In the genomic region with DNA sequence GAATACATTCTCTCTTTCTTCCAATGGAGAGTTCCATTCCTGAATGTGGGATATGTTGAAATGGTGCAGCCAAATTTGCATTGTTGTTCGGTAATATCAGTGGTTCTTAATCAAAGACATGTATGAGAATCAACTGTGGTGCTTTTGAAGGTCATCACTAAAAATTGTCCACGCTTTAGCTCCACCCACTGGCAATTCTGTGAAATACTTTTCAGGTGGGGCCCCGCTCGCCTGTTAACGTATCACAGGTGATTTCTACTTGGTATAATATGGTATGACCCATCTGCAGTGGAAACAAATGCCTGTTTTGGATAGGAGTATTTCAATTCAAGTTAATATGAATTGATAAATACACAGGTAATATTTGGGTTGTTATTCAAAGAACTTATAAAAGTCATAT, we compare ENCODE assay signal across 11 cellular contexts.
DNase-seq lines count a peak whose midpoint lies in the region; ATAC-seq and TF ChIP-seq lines count a peak whose summit lies in the region.
"Had no signal": no experiment of that assay in that cellular context is flagged by ENCODE, and none has a peak within 500 bp of the region (broad histone marks: within the 10 kb centered on the region; RNA-seq: fewer than 3 reads in every experiment).

No MANE protein-coding gene starts in this region.

- no peak overlapping the region for H3K4me3 Mint-ChIP-seq in MCF 10A (ENCODE audit: unreplicated experiment)
- H3K4me3 Mint-ChIP-seq: activated CD8-positive, alpha-beta memory T cell treated with anti-CD3 and anti-CD28 coated beads, Interleukin-2, amount 10 ng/mL, durations not matched to agents 7 days and 5 days; B cell; natural killer cell treated with Interleukin-12 subunit alpha and Interleukin-12 subunit beta and Interleukin-15 and Interleukin-18, amount 100 ng/mL, for 72 hours had no signal

- H3K4me3 ChIP-seq in breast epithelium, result no peak overlapping the region
- H3K4me3 ChIP-seq in OCI-LY7 (ENCODE audit: low read depth, low read length, poor library complexity, severe bottlenecking), result no peak overlapping the region
- H3K4me3 ChIP-seq in heart left ventricle, result peak overlapping the region in 2 of 12 donors; percentile 9 to 16
- H3K4me3 ChIP-seq in aorta (ENCODE audit: low read length in 2 of 2), result peak overlapping the region in 1 of 2 donors; percentile 29

- H3K27ac Mint-ChIP-seq in MCF 10A (ENCODE audit: low read depth, unreplicated experiment), result no peak overlapping the region
- H3K27ac Mint-ChIP-seq: activated CD8-positive, alpha-beta memory T cell treated with anti-CD3 and anti-CD28 coated beads, Interleukin-2, amount 10 ng/mL, durations not matched to agents 7 days and 5 days; B cell; natural killer cell treated with Interleukin-12 subunit alpha and Interleukin-12 subunit beta and Interleukin-15 and Interleukin-18, amount 100 ng/mL, for 72 hours had no signal

- H3K9me2 ChIP-seq in OCI-LY7 (ENCODE audit: insufficient read depth, low read length), result no peaks in the 10 kb centered on the region

- no peaks in the 10 kb centered on the region for H3K36me3 ChIP-seq in breast epithelium
- no peaks in the 10 kb centered on the region for H3K36me3 ChIP-seq in OCI-LY7 (ENCODE audit: insufficient read depth, low read length)
- H3K36me3 ChIP-seq in heart left ventricle, result no peaks in the 10 kb centered on the region
- no peaks in the 10 kb centered on the region for H3K36me3 ChIP-seq in aorta (ENCODE audit: control insufficient read depth in 1 of 2, insufficient read depth in 2 of 2, low read length in 1 of 2)

- H3K27ac ChIP-seq in breast epithelium (no peak overlapping the region), OCI-LY7 (ENCODE audit: low read depth, low read length, poor library complexity, severe bottlenecking) (no peak overlapping the region), heart left ventricle (peak overlapping the region; percentile 76 to 93 (median 85)), aorta (ENCODE audit: low read depth in 1 of 2, low read length in 2 of 2) (peak overlapping the region; percentile 37 to 63)

- POLR2A ChIA-PET in MCF 10A (lab: Yijun Ruan, JAX) (no interaction called here), OCI-LY7 (lab: Charles Lee) (no interaction called here)

- H3K27me3 Mint-ChIP-seq in MCF 10A (ENCODE audit: insufficient read depth, unreplicated experiment), result no peaks in the 10 kb centered on the region
- H3K27me3 Mint-ChIP-seq: activated CD8-positive, alpha-beta memory T cell treated with anti-CD3 and anti-CD28 coated beads, Interleukin-2, amount 10 ng/mL, durations not matched to agents 7 days and 5 days had no signal

- no TSS peak for BruUV-seq in MCF 10A (replicated peaks; lab: Mats Ljungman, UMichigan)
- BruUV-seq in OCI-LY7 (replicated peaks; lab: Mats Ljungman, UMichigan), result no TSS peak

- no peak overlapping the region for H2AFZ ChIP-seq in OCI-LY7 (ENCODE audit: low read length)

- H3K27me3 ChIP-seq in breast epithelium, result no peaks in the 10 kb centered on the region
- H3K27me3 ChIP-seq in heart left ventricle, result no peaks in the 10 kb centered on the region
- no peaks in the 10 kb centered on the region for H3K27me3 ChIP-seq in aorta (ENCODE audit: control insufficient read depth in 1 of 2, insufficient read depth in 2 of 2, low read length in 1 of 2)

- H3K4me1 Mint-ChIP-seq in MCF 10A (ENCODE audit: insufficient read depth, unreplicated experiment), result no peaks in the 10 kb centered on the region

- TF ChIP-seq POLR2A in breast epithelium (IDR thresholded peaks at IDR 0.05) (no peak), heart left ventricle (IDR thresholded peaks at IDR 0.05) (no peak)

- 38 to 52% (median 49%) methylated on average over 5 of the region's 5 CpGs for WGBS in heart left ventricle, 4 donors
- WGBS in aorta, 2 donors, result 74 to 79% methylated on average over 5 of the region's 5 CpGs

- H3K9me3 ChIP-seq in breast epithelium, result no peaks in the 10 kb centered on the region
- no peaks in the 10 kb centered on the region for H3K9me3 ChIP-seq in OCI-LY7 (ENCODE audit: low read length)
- H3K9me3 ChIP-seq in heart left ventricle, result no peaks in the 10 kb centered on the region
- no peaks in the 10 kb centered on the region for H3K9me3 ChIP-seq in aorta (ENCODE audit: control insufficient read depth, low read length)

- no peaks in the 10 kb centered on the region for H3K9me3 Mint-ChIP-seq in MCF 10A (ENCODE audit: unreplicated experiment)
- H3K9me3 Mint-ChIP-seq: natural killer cell treated with Interleukin-12 subunit alpha and Interleukin-12 subunit beta and Interleukin-15 and Interleukin-18, amount 100 ng/mL, for 72 hours had no signal

- no peaks in the 10 kb centered on the region for H4K20me1 ChIP-seq in OCI-LY7 (ENCODE audit: insufficient read depth, low read length)

- DNase-seq in MCF 10A (ENCODE audit: unreplicated experiment), result peak; percentile 12
- DNase-seq in breast epithelium (ENCODE audit: low spot score in 2 of 2), result no peak
- DNase-seq in OCI-LY7 (ENCODE audit: low spot score), result peak; percentile 7
- peak in 2 of 5 donors; percentile 25 to 53 for DNase-seq in heart left ventricle
- no peak for DNase-seq in aorta
- DNase-seq in GM19240 (ENCODE audit: insufficient read length, low spot score), result no peak
- DNase-seq in activated naive CD4-positive, alpha-beta T cell treated with Interleukin-2 at 50 U/mL for 16 hours, result no peak
- DNase-seq in activated CD4-positive, alpha-beta T cell treated with anti-CD3 and anti-CD28 coated beads, Interleukin-2, amount 50 U/mL, for 4 hours, result no peak
- DNase-seq: activated CD8-positive, alpha-beta memory T cell treated with anti-CD3 and anti-CD28 coated beads, Interleukin-2, amount 10 ng/mL, durations not matched to agents 7 days and 5 days had no signal

- no peaks in the 10 kb centered on the region for H3K36me3 Mint-ChIP-seq in MCF 10A (ENCODE audit: insufficient read depth, unreplicated experiment)
- H3K36me3 Mint-ChIP-seq: activated CD8-positive, alpha-beta memory T cell treated with anti-CD3 and anti-CD28 coated beads, Interleukin-2, amount 10 ng/mL, durations not matched to agents 7 days and 5 days; natural killer cell treated with Interleukin-12 subunit alpha and Interleukin-12 subunit beta and Interleukin-15 and Interleukin-18, amount 100 ng/mL, for 72 hours had no signal

- CTCF ChIA-PET in MCF 10A (lab: Yijun Ruan, JAX), result interaction anchor here (0.5 to 1.3 kb wide), 3 partner anchors 234 to 270 kb away, joined by 3 read pairs; no protein-coding TSS in a partner anchor
- CTCF ChIA-PET in OCI-LY7 (lab: Charles Lee; ENCODE audit: unreplicated experiment), result no interaction called here

- ATAC-seq in heart left ventricle (peak in 3 of 4 donors; percentile 7 to 52 (median 40)), aorta (ENCODE audit: low FRiP score) (no peak)
- ATAC-seq: activated CD8-positive, alpha-beta memory T cell treated with anti-CD3 and anti-CD28 coated beads, Interleukin-2, amount 10 ng/mL, durations not matched to agents 7 days and 5 days; natural killer cell treated with Interleukin-12 subunit alpha and Interleukin-12 subunit beta and Interleukin-15 and Interleukin-18, amount 100 ng/mL, for 72 hours had no signal

- H3K79me2 ChIP-seq in OCI-LY7 (ENCODE audit: insufficient read depth, low read depth, low read length), result no peaks in the 10 kb centered on the region

- intact Hi-C loops in MCF 10A (cut with micrococcal nuclease) (no loop called here), breast epithelium (cut with DNase I; ENCODE audit: low total_unique reads) (no loop called here), OCI-LY7 (cut with micrococcal nuclease; ENCODE audit: unreplicated experiment) (no loop called here), heart left ventricle (cut with DNase I) (loop anchor here in 4 of 10 donors (1.0 to 10.0 kb wide), 5 partner anchors 9 to 158 kb away; no protein-coding TSS in a partner anchor), aorta (cut with DNase I) (no loop called here)

- TF ChIP-seq CTCF in MCF 10A (IDR thresholded peaks at IDR 0.05; ENCODE audit: unreplicated experiment) (no peak), breast epithelium (IDR thresholded peaks at IDR 0.05) (no peak), OCI-LY7 (conservative IDR thresholded peaks at IDR 0.05; ENCODE audit: low read length) (peak; percentile 66), heart left ventricle (IDR thresholded peaks at IDR 0.05) (peak in 7 of 12 donors; percentile 10 to 39 (median 27))

- H3K4me2 ChIP-seq in OCI-LY7 (ENCODE audit: low read length), result no peak overlapping the region

- H3K4me1 ChIP-seq in breast epithelium, result no peaks in the 10 kb centered on the region
- H3K4me1 ChIP-seq in OCI-LY7 (ENCODE audit: insufficient read depth, low read length, poor library complexity, severe bottlenecking), result no peaks in the 10 kb centered on the region
- peaks cover 0 to 36% (median 14%) of the 10 kb centered on the region in 12 donors for H3K4me1 ChIP-seq in heart left ventricle
- peaks cover 2 to 6% of the 10 kb centered on the region in 2 donors for H3K4me1 ChIP-seq in aorta (ENCODE audit: control insufficient read depth in 1 of 2, insufficient read depth in 2 of 2, low read length in 2 of 2)

Comparison
In these comparisons a context has a peak if more than half of its experiments do, and no peak if none do; other contexts are left out.
1. DNase-seq: peak in MCF 10A (single experiment) and OCI-LY7 (single experiment); none in breast epithelium (0 of 2), aorta (0 of 2), GM19240 (single experiment), activated naive CD4-positive, alpha-beta T cell treated with Interleukin-2 at 50 U/mL for 16 hours (single experiment) and activated CD4-positive, alpha-beta T cell treated with anti-CD3 and anti-CD28 coated beads, Interleukin-2, amount 50 U/mL, for 4 hours (0 of 2).
2. CTCF ChIP-seq: peak in OCI-LY7 (single experiment) and heart left ventricle (7 of 12); none in MCF 10A (single experiment) and breast epithelium (0 of 3).
3. H3K27ac ChIP-seq: peak in heart left ventricle (12 of 12) and aorta (2 of 2); none in breast epithelium (0 of 2) and OCI-LY7 (single experiment).